10 cellular contexts compared by ENCODE assay signal in genomic region chr3:183548262-183548769, GRCh38. TPM values are rescaled to one million over a fixed set of nuclear protein-coding genes. Genes with fewer than 3 reads are reported as not detected.
DNase-seq lines count a peak whose midpoint lies in the region; ATAC-seq, FAIRE-seq and TF ChIP-seq lines count a peak whose summit lies in the region.
"Had no signal": no experiment of that assay in that cellular context is flagged by ENCODE, and none has a peak within 500 bp of the region (broad histone marks: within the 10 kb centered on the region; RNA-seq: fewer than 3 reads in every experiment).

No MANE protein-coding gene starts in this region.

- H2AFZ ChIP-seq in HCT116 (ENCODE audit: low read depth, low read length, poor library complexity, severe bottlenecking): no peak overlapping the region
- peak overlapping the region; percentile 51 for H2AFZ ChIP-seq in astrocyte (ENCODE audit: low read depth, low read length)

- DNase-seq in A549 (ENCODE audit: low read depth in 1 of 2, low spot score in 1 of 2): peak; percentile 46 to 79
- DNase-seq in HCT116 (ENCODE audit: low read depth, low spot score): no peak
- peak; percentile 94 for DNase-seq in astrocyte (ENCODE audit: low read depth)
- no peak for DNase-seq in kidney
- no peak for DNase-seq in SHP77 (lab: John Stamatoyannopoulos, UW)
- DNase-seq in Right ventricle myocardium superior: no peak
- DNase-seq: activated naive CD4-positive, alpha-beta T cell treated with anti-CD3 and anti-CD28 coated beads, Interleukin-2, amount 10 ng/mL, durations not matched to agents 7 days and 5 days; T-helper 2 cell had no signal

- H3K36me3 Mint-ChIP-seq in astrocyte (ENCODE audit: low read depth, unreplicated experiment): no peaks in the 10 kb centered on the region

- no TSS peak for BruUV-seq in HCT116 (replicated peaks; lab: Mats Ljungman, UMichigan)

- RAD21 ChIA-PET in HCT116 (lab: Charles Lee; ENCODE audit: low non-redundant PET in 1 of 2, low total read pairs in 2 of 2, uncharacterized antibody in 2 of 2, unreplicated experiment in 2 of 2): no interaction called here

- H3K27me3 Mint-ChIP-seq in astrocyte (ENCODE audit: low read depth, unreplicated experiment): no peaks in the 10 kb centered on the region
- H3K27me3 Mint-ChIP-seq: activated naive CD4-positive, alpha-beta T cell treated with anti-CD3 and anti-CD28 coated beads, Interleukin-2, amount 10 ng/mL, durations not matched to agents 7 days and 5 days had no signal

- FAIRE-seq in A549 (lab: Jason Lieb, UNC) (no peak), astrocyte (lab: Jason Lieb, UNC) (peak; percentile 89), kidney (lab: Jason Lieb, UNC) (peak; percentile 29)

- TF ChIP-seq POLR2A in A549 (IDR thresholded peaks at IDR 0.05; ENCODE audit: low read length) (no peak), HCT116 (IDR thresholded peaks at IDR 0.05; ENCODE audit: borderline replicate concordance, extremely low read depth, insufficient read depth, insufficient read length) (no peak), GM18505 (IDR thresholded peaks at IDR 0.05; ENCODE audit: borderline replicate concordance, extremely low read depth, insufficient read depth, insufficient read length) (no peak)

- no peak for TF ChIP-seq RAD21 in A549 (conservative IDR thresholded peaks at IDR 0.05 in 1 of 2, IDR thresholded peaks at IDR 0.05 in 1 of 2)
- no peak for TF ChIP-seq RAD21 in HCT116 (IDR thresholded peaks at IDR 0.05; ENCODE audit: low read depth)

- peak overlapping the region; percentile 49; the same call in 2 of the 3 replicates for H3K4me2 ChIP-seq in A549
- H3K4me2 ChIP-seq in HCT116 (ENCODE audit: low read length): no peak overlapping the region
- H3K4me2 ChIP-seq in astrocyte (ENCODE audit: low read length): peak overlapping the region; percentile 47

- H3K4me3 Mint-ChIP-seq in astrocyte (ENCODE audit: unreplicated experiment): no peak overlapping the region
- H3K4me3 Mint-ChIP-seq: activated naive CD4-positive, alpha-beta T cell treated with anti-CD3 and anti-CD28 coated beads, Interleukin-2, amount 10 ng/mL, durations not matched to agents 7 days and 5 days had no signal

- no peak overlapping the region for H3K9ac ChIP-seq in HCT116 (ENCODE audit: low read length)
- no peak overlapping the region for H3K9ac ChIP-seq in astrocyte (ENCODE audit: low read length)
- H3K9ac ChIP-seq in kidney (ENCODE audit: low read length in 2 of 2): no peak overlapping the region

- H3K9me2 ChIP-seq in HCT116 (ENCODE audit: insufficient read depth): no peaks in the 10 kb centered on the region

- H3K79me2 ChIP-seq in HCT116 (ENCODE audit: insufficient read depth, low read length) (no peaks in the 10 kb centered on the region), astrocyte (ENCODE audit: insufficient read depth, low read length) (no peaks in the 10 kb centered on the region)

- H3K9me3 ChIP-seq in A549 (no peaks in the 10 kb centered on the region), HCT116 (ENCODE audit: control insufficient read depth in 1 of 2, insufficient read depth in 1 of 2, low read depth in 1 of 2, low read length in 2 of 2) (no peaks in the 10 kb centered on the region), astrocyte (ENCODE audit: insufficient read depth, low read depth, low read length) (no peaks in the 10 kb centered on the region), kidney (ENCODE audit: control insufficient read depth in 1 of 2, low read length in 2 of 2) (no peaks in the 10 kb centered on the region)

- peak overlapping the region; percentile 67 to 75; a peak in 4 of 6 replicates for H3K27ac ChIP-seq in A549
- H3K27ac ChIP-seq in HCT116 (ENCODE audit: low read depth, low read length): no peak overlapping the region
- H3K27ac ChIP-seq in astrocyte (ENCODE audit: low read depth, low read length): peak overlapping the region; percentile 39
- peak overlapping the region; percentile 55 to 76 for H3K27ac ChIP-seq in kidney (ENCODE audit: low read depth in 2 of 2, low read length in 2 of 2)

- ATAC-seq in A549 (peak; percentile 97 to 98), HCT116 (peak; percentile 48), Right ventricle myocardium superior (ENCODE audit: poor library complexity) (no peak), GM18505 (IDR thresholded peaks at IDR 0.05; ENCODE audit: unreplicated experiment) (no peak), GM18502 (IDR thresholded peaks at IDR 0.05; ENCODE audit: poor library complexity, unreplicated experiment) (no peak)

- peak overlapping the region; percentile 98 for H3K27ac Mint-ChIP-seq in astrocyte (ENCODE audit: unreplicated experiment)
- H3K27ac Mint-ChIP-seq: activated naive CD4-positive, alpha-beta T cell treated with anti-CD3 and anti-CD28 coated beads, Interleukin-2, amount 10 ng/mL, durations not matched to agents 7 days and 5 days had no signal

- CTCF ChIA-PET in A549 (lab: Yijun Ruan, JAX): no interaction called here
- CTCF ChIA-PET in HCT116 (lab: Charles Lee): no interaction called here

- H3K4me3 ChIP-seq in A549: no peak overlapping the region
- no peak overlapping the region for H3K4me3 ChIP-seq in HCT116 (replicated peaks in 1 of 2; ENCODE audit: low read depth in 1 of 2, low read length in 2 of 2)
- H3K4me3 ChIP-seq in astrocyte (ENCODE audit: insufficient read depth, low read depth, low read length): no peak overlapping the region
- no peak overlapping the region for H3K4me3 ChIP-seq in kidney (ENCODE audit: low read length in 2 of 2)

- TF ChIP-seq EP300 in A549 (IDR thresholded peaks at IDR 0.05): no peak

- WGBS in A549 (ENCODE audit: missing lambda C conversion rate): 0% methylated on average over 1 of the region's 2 CpGs

- H3K4me1 Mint-ChIP-seq in astrocyte (ENCODE audit: low read depth, unreplicated experiment): peaks cover 23% of the 10 kb centered on the region

- peaks cover 9% of the 10 kb centered on the region for H3K4me1 ChIP-seq in A549
- H3K4me1 ChIP-seq in HCT116 (ENCODE audit: control insufficient read depth in 1 of 2, insufficient read depth in 2 of 2, low read length in 2 of 2): 0 out of 4 replicates have a peak, but pooled peaks cover 0 to 3% of the 10 kb centered on the region in 2 experiments
- peaks cover 10% of the 10 kb centered on the region for H3K4me1 ChIP-seq in astrocyte (ENCODE audit: insufficient read depth, low read length)
- H3K4me1 ChIP-seq in kidney (ENCODE audit: control insufficient read depth in 1 of 2, insufficient read depth in 1 of 2, low read depth in 1 of 2, low read length in 2 of 2): peaks cover 9 to 11% of the 10 kb centered on the region in 2 donors

- intact Hi-C loops in HCT116 (cut with micrococcal nuclease) (no loop called here), kidney (cut with DNase I) (no loop called here), Right ventricle myocardium superior (cut with DNase I) (no loop called here)

- POLR2A ChIA-PET in A549 (lab: Yijun Ruan, JAX): interaction anchor here (1.0 kb wide), 1 partner anchor 88 kb away, joined by 8 read pairs; the partner anchor contains the start of gene KLHL24
- POLR2A ChIA-PET in HCT116 (lab: Charles Lee): no interaction called here

- no peaks in the 10 kb centered on the region for H3K9me3 Mint-ChIP-seq in astrocyte (ENCODE audit: unreplicated experiment)
- H3K9me3 Mint-ChIP-seq: activated naive CD4-positive, alpha-beta T cell treated with anti-CD3 and anti-CD28 coated beads, Interleukin-2, amount 10 ng/mL, durations not matched to agents 7 days and 5 days had no signal

- H4K20me1 ChIP-seq in HCT116 (ENCODE audit: insufficient read depth) (no peaks in the 10 kb centered on the region), astrocyte (ENCODE audit: insufficient read depth, low read length) (no peaks in the 10 kb centered on the region)

- no peak for TF ChIP-seq CTCF in A549 (IDR thresholded peaks at IDR 0.05)
- no peak for TF ChIP-seq CTCF in HCT116 (IDR thresholded peaks at IDR 0.05 in 2 of 3, conservative IDR thresholded peaks at IDR 0.05 in 1 of 3; ENCODE audit: borderline replicate concordance in 1 of 3, insufficient read depth in 1 of 3, low read depth in 2 of 3, low read length in 2 of 3)
- no peak for TF ChIP-seq CTCF in astrocyte (IDR thresholded peaks at IDR 0.05; ENCODE audit: insufficient read depth, low read depth, low read length)
- TF ChIP-seq CTCF in kidney (IDR thresholded peaks at IDR 0.05; ENCODE audit: borderline replicate concordance, extremely low read depth, insufficient read depth): no peak

- H3K36me3 ChIP-seq in HCT116 (ENCODE audit: control insufficient read depth in 1 of 2, insufficient read depth in 2 of 2, low read length in 2 of 2): no peaks in the 10 kb centered on the region
- H3K36me3 ChIP-seq in astrocyte (ENCODE audit: insufficient read depth, low read length): no peaks in the 10 kb centered on the region
- no peaks in the 10 kb centered on the region for H3K36me3 ChIP-seq in kidney (ENCODE audit: control insufficient read depth in 1 of 2, insufficient read depth in 2 of 2, low read length in 2 of 2)

- no peaks in the 10 kb centered on the region for H3K27me3 ChIP-seq in HCT116 (ENCODE audit: insufficient read depth, low read length)
- no peaks in the 10 kb centered on the region for H3K27me3 ChIP-seq in astrocyte (ENCODE audit: insufficient read depth, low read length)

TF ChIP-seq in HCT116, 20 proteins besides CTCF, POLR2A, EP300 and RAD21:
- TF ChIP-seq TCF7L2 (IDR thresholded peaks at IDR 0.05; ENCODE audit: borderline replicate concordance, extremely low read depth, insufficient read depth, insufficient read length) (no peak), YY1 (IDR thresholded peaks at IDR 0.05; ENCODE audit: extremely low read depth, insufficient replicate concordance, low read depth, low read length) (no peak), SRF (IDR thresholded peaks at IDR 0.05; ENCODE audit: low read depth) (no peak), SP1 (IDR thresholded peaks at IDR 0.05; ENCODE audit: low read depth) (no peak), ZFX (IDR thresholded peaks at IDR 0.05) (no peak)
- TF ChIP-seq, protein P1, sequence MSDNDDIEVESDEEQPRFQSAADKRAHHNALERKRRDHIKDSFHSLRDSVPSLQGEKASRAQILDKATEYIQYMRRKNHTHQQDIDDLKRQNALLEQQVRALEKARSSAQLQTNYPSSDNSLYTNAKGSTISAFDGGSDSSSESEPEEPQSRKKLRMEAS (IDR thresholded peaks at IDR 0.05): no peak

RNA-seq across cellular contexts. Expression of gene KLHL6, which starts 7.2 kb away (rescaled TPM):
- polyA plus RNA-seq in A549 (2011; rRNA removed): not detected in 2 replicates
- not detected in 2 replicates for polyA plus RNA-seq in A549 (2012; cell fraction: cytosol; rRNA removed)
- not detected in 2 replicates for polyA plus RNA-seq in A549 (2012; cell fraction: nucleus; rRNA removed)
- not detected in 3 replicates for polyA plus RNA-seq in A549 (2017; fragmentation: RNase III; extraction: RNeasy Plus Mini Kit Qiagen cat#74134 plus additional on column Dnase treatment)
- not detected in 2 replicates for polyA minus RNA-seq in A549 (2011; rRNA and poly(A)+ RNA removed)
- 0.15 TPM for total RNA-seq in HCT116 (2021; ENCODE audit: unreplicated experiment)
- 0.02 TPM in 1 of 2 replicates, not detected in the other for polyA plus RNA-seq in HCT116 (2012)
- 0.11 and 0.14 TPM in 2 replicates for total RNA-seq in astrocyte
- total RNA-seq in kidney: 9.8 TPM
- 0.37 TPM for polyA plus RNA-seq in kidney (ENCODE audit: insufficient read depth, low read depth, low replicate concordance)
- total RNA-seq in Right ventricle myocardium superior: 0.65 TPM

Comparison
In these comparisons a context has a peak if more than half of its experiments do, and no peak if none do; other contexts are left out.
1. ATAC-seq: peak in A549 (2 of 2) and HCT116 (single experiment); none in Right ventricle myocardium superior (single experiment), GM18505 (single experiment) and GM18502 (single experiment).
2. DNase-seq: peak in A549 (2 of 2) and astrocyte (single experiment); none in HCT116 (single experiment), kidney (single experiment), SHP77 (0 of 2) and Right ventricle myocardium superior (single experiment).